In genomic region chr6:105137388-105137787, GRCh38 we compare ENCODE assay signal across 8 cellular contexts. TPM values are rescaled to one million over a fixed set of nuclear protein-coding genes. Genes with fewer than 3 reads are reported as not detected.
DNase-seq lines count a peak whose midpoint lies in the region; ATAC-seq and TF ChIP-seq lines count a peak whose summit lies in the region.

No MANE protein-coding gene starts in this region.

- H3K4me3 Mint-ChIP-seq in osteocyte (ENCODE audit: unreplicated experiment) = peak overlapping the region; percentile 82

- peak overlapping the region; percentile 38 for H3K27ac Mint-ChIP-seq in osteocyte (ENCODE audit: unreplicated experiment)

- POLR2A ChIA-PET in Panc1 (lab: Charles Lee) = interaction anchor here (0.6 to 0.8 kb wide), 2 partner anchors 40 to 1495 kb away, joined by 3 to 4 read pairs; no protein-coding TSS in a partner anchor

- H3K4me1 ChIP-seq in Panc1 (ENCODE audit: control insufficient read depth, insufficient read depth, low read length) = peaks cover 17% of the 10 kb centered on the region

- H3K27me3 Mint-ChIP-seq in osteocyte (ENCODE audit: unreplicated experiment) = no peaks in the 10 kb centered on the region

- no peak for TF ChIP-seq CTCF in Panc1 (IDR thresholded peaks at IDR 0.05)
- no peak for TF ChIP-seq CTCF in osteocyte (IDR thresholded peaks at IDR 0.05)

- no peaks in the 10 kb centered on the region for H3K36me3 ChIP-seq in Panc1 (ENCODE audit: control insufficient read depth, insufficient read depth, low read length)

- no peaks in the 10 kb centered on the region for H3K9me3 ChIP-seq in Panc1 (ENCODE audit: control insufficient read depth, insufficient read depth, low read depth, low read length)

- BruUV-seq in Panc1 (replicated peaks; lab: Mats Ljungman, UMichigan) = TSS peak; percentile 75

- peak overlapping the region; percentile 76 to 78 for H3K4me3 ChIP-seq in Panc1 (ENCODE audit: low read depth in 2 of 2, low read length in 2 of 2)

- H3K27ac ChIP-seq in Panc1 (ENCODE audit: low read length) = peak overlapping the region; percentile 87

- DNase-seq in EH (ENCODE audit: low read depth) (peak; percentile 36), Panc1 (ENCODE audit: low read depth, low spot score) (no peak), fibroblast of peridontal ligament (ENCODE audit: extremely low read depth) (peak; percentile 22), osteocyte (ENCODE audit: extremely low spot score, unreplicated experiment) (no peak), NCI-H187 (lab: John Stamatoyannopoulos, UW) (no peak), NCI-H2081 (lab: John Stamatoyannopoulos, UW) (no peak)

- in situ Hi-C loops in Panc1 (cut with HindIII; ENCODE audit: low pct_unique_long_range_greater_than_20kb, low sequenced_read_pairs) = no loop called here

- CTCF ChIA-PET in Panc1 (lab: Charles Lee) = no interaction called here

- no peaks in the 10 kb centered on the region for H3K9me3 Mint-ChIP-seq in osteocyte (ENCODE audit: unreplicated experiment)

- H3K4me1 Mint-ChIP-seq in osteocyte (ENCODE audit: unreplicated experiment) = peaks cover 5% of the 10 kb centered on the region

- ATAC-seq in Panc1 (peak; percentile 6), GM18907 (IDR thresholded peaks at IDR 0.05; ENCODE audit: unreplicated experiment) (no peak), GM19328 (IDR thresholded peaks at IDR 0.05; ENCODE audit: unreplicated experiment) (no peak)

- H3K36me3 Mint-ChIP-seq in osteocyte (ENCODE audit: unreplicated experiment) = no peaks in the 10 kb centered on the region

- intact Hi-C loops in Panc1 (cut with micrococcal nuclease; ENCODE audit: unreplicated experiment) = loop anchor here (2.0 kb wide), 1 partner anchor 265 kb away; the partner anchor contains the start of gene PREP

- H3K27me3 ChIP-seq in Panc1 (ENCODE audit: control insufficient read depth, insufficient read depth, low read length) = no peaks in the 10 kb centered on the region

RNA-seq across cellular contexts. Expression of gene POPDC3, which starts 42.4 kb away (rescaled TPM):
- total RNA-seq in Panc1 (2021; ENCODE audit: unreplicated experiment) (29.2 TPM), osteocyte (1.6 and 2.1 TPM in 2 replicates)
- polyA plus RNA-seq in Panc1 (2012; ENCODE audit: insufficient read length) = 20.2 TPM

Comparison
In these comparisons a context has a peak if more than half of its experiments do, and no peak if none do; other contexts are left out.
1. DNase-seq: peak in EH (single experiment) and fibroblast of peridontal ligament (single experiment); none in Panc1 (single experiment), osteocyte (single experiment), NCI-H187 (0 of 2) and NCI-H2081 (0 of 2).